Comparison of ENCODE assay signal across 18 cellular contexts in the genomic region with DNA sequence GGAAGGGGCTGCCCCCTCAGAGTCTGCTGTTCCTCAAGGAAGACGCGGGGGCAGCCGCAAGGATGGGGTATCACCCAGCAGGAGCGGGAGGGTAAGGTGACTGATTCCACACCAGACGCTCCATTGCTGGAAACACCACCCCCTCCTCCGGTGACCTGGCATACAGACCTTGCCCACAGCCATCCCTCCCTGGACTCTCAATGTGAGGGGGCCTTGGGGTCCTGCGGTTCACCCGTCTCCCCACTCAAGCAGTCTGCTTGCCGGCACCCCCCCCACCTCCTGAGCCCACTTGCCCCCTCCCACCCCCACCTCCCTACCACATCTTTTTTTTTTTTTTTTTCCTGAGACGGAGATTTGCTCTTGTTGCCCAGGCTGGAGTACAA. TPM values are rescaled to one million over a fixed set of nuclear protein-coding genes. Genes with fewer than 3 reads are reported as not detected.
DNase-seq lines count a peak whose midpoint lies in the region; ATAC-seq, FAIRE-seq and TF ChIP-seq lines count a peak whose summit lies in the region.
"Had no signal": no experiment of that assay in that cellular context is flagged by ENCODE, and none has a peak within 500 bp of the region (broad histone marks: within the 10 kb centered on the region; RNA-seq: fewer than 3 reads in every experiment).

No MANE protein-coding gene starts in this region.

- H3K27me3 Mint-ChIP-seq in nephron progenitor cell (ENCODE audit: low read depth, poor library complexity), result peaks cover 14% of the 10 kb centered on the region

- WGBS in HepG2 (ENCODE audit: low lambda C conversion rate), result 79% methylated on average over 9 of the region's 10 CpGs
- WGBS in right lobe of liver (ENCODE audit: insufficient coverage, low coverage, low lambda C conversion rate, missing lambda C conversion rate), result 42% methylated on average over 1 of the region's 10 CpGs
- WGBS in hepatocyte (ENCODE audit: low lambda C conversion rate, missing lambda C conversion rate), result 94% methylated on average over 8 of the region's 10 CpGs
- 59 to 75% methylated on average over 4 to 10 of the region's 10 CpGs for WGBS in testis, 2 donors

- H3K27ac ChIP-seq in HepG2 (ENCODE audit: extremely low read length, insufficient read depth, low read length) (no peak overlapping the region), right lobe of liver (no peak overlapping the region), OCI-LY7 (ENCODE audit: low read depth, low read length, poor library complexity, severe bottlenecking) (no peak overlapping the region), hepatocyte (no peak overlapping the region), testis (no peak overlapping the region)

- CTCF ChIA-PET in HepG2 (lab: Yijun Ruan, JAX; ENCODE audit: low intra/inter-chr PET ratio, low total read pairs) (interaction anchor here (1.2 to 2.2 kb wide), 3 partner anchors 46 to 118 kb away, joined by 3 to 22 read pairs (median 8); no protein-coding TSS in a partner anchor), OCI-LY7 (lab: Charles Lee; ENCODE audit: unreplicated experiment) (no interaction called here)

- H3K9me2 ChIP-seq in OCI-LY7 (ENCODE audit: insufficient read depth, low read length) (no peaks in the 10 kb centered on the region), hepatocyte (replicated peaks; ENCODE audit: insufficient read depth) (no peaks in the 10 kb centered on the region)

- BruUV-seq in HepG2 (replicated peaks; lab: Mats Ljungman, UMichigan) (no TSS peak), OCI-LY7 (replicated peaks; lab: Mats Ljungman, UMichigan) (no TSS peak)

- H3K27me3 ChIP-seq in HepG2 (ENCODE audit: control insufficient read depth in 1 of 2, insufficient read depth in 2 of 2, low read length in 2 of 2) (peaks cover 3 to 6% of the 10 kb centered on the region in 2 experiments; a peak in 2 of 5 replicates), right lobe of liver (no peaks in the 10 kb centered on the region), hepatocyte (no peaks in the 10 kb centered on the region), testis (no peaks in the 10 kb centered on the region)

- H3K9me3 Mint-ChIP-seq in nephron progenitor cell, result no peaks in the 10 kb centered on the region

- no peak for TF ChIP-seq RAD21 in HepG2 (CRISPR knock-in tag; IDR thresholded peaks at IDR 0.05)

- no peak overlapping the region for H3K4me2 ChIP-seq in HepG2 (ENCODE audit: low read depth, low read length)
- no peak overlapping the region for H3K4me2 ChIP-seq in OCI-LY7 (ENCODE audit: low read length)
- H3K4me2 ChIP-seq in hepatocyte, result no peak overlapping the region

- H3K4me1 ChIP-seq in HepG2 (ENCODE audit: insufficient read depth, low read length), result peaks cover 74% of the 10 kb centered on the region
- peaks cover 0 to 22% (median 0%) of the 10 kb centered on the region in 4 donors for H3K4me1 ChIP-seq in right lobe of liver
- H3K4me1 ChIP-seq in OCI-LY7 (ENCODE audit: insufficient read depth, low read length, poor library complexity, severe bottlenecking), result peaks cover 6% of the 10 kb centered on the region
- no peaks in the 10 kb centered on the region for H3K4me1 ChIP-seq in hepatocyte (ENCODE audit: insufficient read depth)
- no peaks in the 10 kb centered on the region for H3K4me1 ChIP-seq in testis

- in situ Hi-C loops in HepG2 (cut with HindIII; ENCODE audit: extremely low pct_ligation_motif_present, low pct_unique_long_range_greater_than_20kb), result no loop called here

- no peaks in the 10 kb centered on the region for H3K36me3 Mint-ChIP-seq in nephron progenitor cell (ENCODE audit: low read depth)

- H3K27ac Mint-ChIP-seq in nephron progenitor cell, result no peak overlapping the region
- H3K27ac Mint-ChIP-seq: H9 had no signal

- no peak overlapping the region for H2AFZ ChIP-seq in HepG2 (ENCODE audit: low read length)
- peak overlapping the region; percentile 71; the same call in 1 of the 2 replicates for H2AFZ ChIP-seq in OCI-LY7 (ENCODE audit: low read length)
- peak overlapping the region; percentile 76 for H2AFZ ChIP-seq in hepatocyte

- H3K4me3 ChIP-seq in HepG2 (replicated peaks in 1 of 3; ENCODE audit: insufficient read depth in 1 of 3, low read depth in 2 of 3, low read length in 3 of 3) (no peak overlapping the region), right lobe of liver (no peak overlapping the region), OCI-LY7 (ENCODE audit: low read depth, low read length, poor library complexity, severe bottlenecking) (no peak overlapping the region), hepatocyte (no peak overlapping the region), testis (peak overlapping the region; percentile 56 to 72)

- no peak for ATAC-seq in HepG2
- no peak for ATAC-seq in right lobe of liver
- ATAC-seq in left lobe of liver, result no peak

- FAIRE-seq in HepG2 (lab: Jason Lieb, UNC) (no peak), GM12892 (lab: Jason Lieb, UNC) (no peak)
- FAIRE-seq: G401.6 had no signal

- POLR2A ChIA-PET in HepG2 (lab: Yijun Ruan, JAX) (interaction anchor here (1.7 kb wide), 1 partner anchor 11 kb away, joined by 8 read pairs; no protein-coding TSS in a partner anchor), OCI-LY7 (lab: Charles Lee) (interaction anchor here (0.6 kb wide), 1 partner anchor 9 kb away, joined by 3 read pairs; no protein-coding TSS in a partner anchor)

- H3K79me2 ChIP-seq in HepG2 (ENCODE audit: insufficient read depth, low read length), result no peaks in the 10 kb centered on the region
- H3K79me2 ChIP-seq in OCI-LY7 (ENCODE audit: insufficient read depth, low read depth, low read length), result no peaks in the 10 kb centered on the region
- H3K79me2 ChIP-seq in hepatocyte, result no peaks in the 10 kb centered on the region

- no peak for TF ChIP-seq POLR2A in HepG2 (IDR thresholded peaks at IDR 0.05; ENCODE audit: insufficient read depth in 1 of 2, low read depth in 2 of 2, low read length in 2 of 2)
- no peak for TF ChIP-seq POLR2A in right lobe of liver (IDR thresholded peaks at IDR 0.05)
- no peak for TF ChIP-seq POLR2A in testis (IDR thresholded peaks at IDR 0.05)
- TF ChIP-seq POLR2A in GM12892 (IDR thresholded peaks at IDR 0.05; ENCODE audit: low read depth, low read length), result no peak

- TF ChIP-seq EP300 in HepG2 (IDR thresholded peaks at IDR 0.05; ENCODE audit: low read depth in 2 of 2, low read length in 2 of 2) (no peak), HepG2 (CRISPR knock-in tag; IDR thresholded peaks at IDR 0.05; ENCODE audit: borderline replicate concordance) (no peak)

- TF ChIP-seq CTCF in HepG2 (CRISPR knock-in tag; IDR thresholded peaks at IDR 0.05), result no peak
- TF ChIP-seq CTCF in right lobe of liver (IDR thresholded peaks at IDR 0.05), result no peak
- no peak for TF ChIP-seq CTCF in OCI-LY7 (conservative IDR thresholded peaks at IDR 0.05; ENCODE audit: low read length)
- no peak for TF ChIP-seq CTCF in hepatocyte (IDR thresholded peaks at IDR 0.05; ENCODE audit: poor library complexity)
- TF ChIP-seq CTCF in testis (IDR thresholded peaks at IDR 0.05), result no peak
- no peak for TF ChIP-seq CTCF in nephron progenitor cell (IDR thresholded peaks at IDR 0.05)

- H4K20me1 ChIP-seq in HepG2 (ENCODE audit: insufficient read depth, low read length) (no peaks in the 10 kb centered on the region), OCI-LY7 (ENCODE audit: insufficient read depth, low read length) (no peaks in the 10 kb centered on the region), hepatocyte (ENCODE audit: insufficient read depth, poor library complexity, severe bottlenecking) (no peaks in the 10 kb centered on the region)

- H3K36me3 ChIP-seq in HepG2 (replicated peaks in 1 of 2; ENCODE audit: control insufficient read depth in 1 of 2, insufficient read depth in 2 of 2, low read length in 2 of 2) (no peaks in the 10 kb centered on the region), right lobe of liver (no peaks in the 10 kb centered on the region), OCI-LY7 (ENCODE audit: insufficient read depth, low read length) (no peaks in the 10 kb centered on the region), hepatocyte (replicated peaks; ENCODE audit: insufficient read depth, low read depth) (no peaks in the 10 kb centered on the region), testis (ENCODE audit: low read depth, missing control alignments) (no peaks in the 10 kb centered on the region)
- H3K36me3 ChIP-seq: stomach, tibial nerve, WERI-Rb-1 had no signal

- H3K9me3 ChIP-seq in HepG2 (ENCODE audit: low read length) (no peaks in the 10 kb centered on the region), right lobe of liver (no peaks in the 10 kb centered on the region), OCI-LY7 (ENCODE audit: low read length) (no peaks in the 10 kb centered on the region), hepatocyte (ENCODE audit: low read depth) (no peaks in the 10 kb centered on the region), testis (no peaks in the 10 kb centered on the region)
- H3K9me3 ChIP-seq: psoas muscle, stomach, tibial nerve had no signal

- H3K4me1 Mint-ChIP-seq in nephron progenitor cell, result peaks cover 23% of the 10 kb centered on the region

- H3K4me3 Mint-ChIP-seq in nephron progenitor cell, result no peak overlapping the region

- no peak overlapping the region for H3K9ac ChIP-seq in HepG2 (ENCODE audit: insufficient read depth, low read depth, low read length)

- DNase-seq in HepG2 (ENCODE audit: low spot score) (no peak), right lobe of liver (no peak), OCI-LY7 (ENCODE audit: low spot score) (no peak), hepatocyte (ENCODE audit: low spot score) (no peak), testis (no peak), left lobe of liver (ENCODE audit: low spot score) (no peak), nephron progenitor cell (no peak), GM12892 (ENCODE audit: insufficient read length) (no peak)

- intact Hi-C loops in HepG2 (cut with micrococcal nuclease; ENCODE audit: unreplicated experiment) (no loop called here), right lobe of liver (cut with DNase I) (loop anchor here (5.0 kb wide), 2 partner anchors 68 to 73 kb away; no protein-coding TSS in a partner anchor), OCI-LY7 (cut with micrococcal nuclease; ENCODE audit: unreplicated experiment) (no loop called here), testis (cut with DNase I; ENCODE audit: low total_unique reads) (no loop called here)

RNA-seq across cellular contexts. Expression of a gene that starts 12.1 kb away (rescaled TPM):
- total RNA-seq in HepG2 (2016; rRNA removed; fragmentation: Illumina TruSeq; extraction: Trizol) (not detected in 2 replicates), right lobe of liver (not detected), OCI-LY7 (2022) (not detected in 2 replicates), hepatocyte (not detected in 2 replicates), testis (1 to 10 TPM in 1 of 2 donors, under 1 TPM in 1; 0.94 to 1.6 TPM), left lobe of liver (not detected)
- not detected in 2 replicates for total RNA-seq in HepG2 (2016; cell fraction: cytosol; rRNA removed; fragmentation: Illumina TruSeq; extraction: Trizol; ENCODE audit: low read depth)
- total RNA-seq in HepG2 (2016; cell fraction: insoluble cytoplasmic fraction; rRNA removed; fragmentation: Illumina TruSeq; extraction: Trizol), result not detected in 2 replicates
- total RNA-seq in HepG2 (2016; cell fraction: membrane; rRNA removed; fragmentation: Illumina TruSeq; extraction: Trizol), result not detected in 2 replicates
- not detected in 2 replicates for total RNA-seq in HepG2 (2016; cell fraction: nucleus; rRNA removed; fragmentation: Illumina TruSeq; extraction: Trizol)
- polyA plus RNA-seq in HepG2 (2011; rRNA removed) (not detected in 2 replicates), hepatocyte (0.41 and 0.63 TPM in 2 replicates), testis (ENCODE audit: insufficient read depth, low read depth, low replicate concordance) (0.34 TPM)
- polyA plus RNA-seq in HepG2 (2011; cell fraction: cytosol; rRNA removed), result not detected in 2 replicates
- not detected in 2 replicates for polyA plus RNA-seq in HepG2 (2011; cell fraction: nucleus; rRNA removed)
- not detected in 2 replicates for polyA plus RNA-seq in HepG2 (2012)
- polyA plus RNA-seq in HepG2 (2016; cell fraction: cytosol; fragmentation: Illumina TruSeq; extraction: Trizol; ENCODE audit: low read depth), result not detected in 2 replicates
- polyA plus RNA-seq in HepG2 (2016; cell fraction: insoluble cytoplasmic fraction; fragmentation: Illumina TruSeq; extraction: Trizol; ENCODE audit: low read depth), result not detected in 2 replicates
- not detected in 2 replicates for polyA plus RNA-seq in HepG2 (2016; cell fraction: membrane; fragmentation: Illumina TruSeq; extraction: Trizol; ENCODE audit: low read depth)
- polyA plus RNA-seq in HepG2 (2016; cell fraction: nucleus; fragmentation: Illumina TruSeq; extraction: Trizol; ENCODE audit: insufficient read depth, low read depth), result not detected in 2 replicates
- polyA minus RNA-seq in HepG2 (2011; rRNA and poly(A)+ RNA removed; ENCODE audit: low replicate concordance), result not detected in 2 replicates
- polyA minus RNA-seq in HepG2 (2011; cell fraction: cytosol; rRNA and poly(A)+ RNA removed), result not detected in 2 replicates
- not detected in 2 replicates for polyA minus RNA-seq in HepG2 (2011; cell fraction: nucleus; rRNA and poly(A)+ RNA removed)
- total RNA-seq in OCI-LY7 (2014; rRNA removed; shearing (Covaris generic)), result not detected in 2 replicates
- polyA plus RNA-seq in GM12892 (2012; ENCODE audit: missing spikeins), result not detected
- total RNA-seq: A673, H9, occipital lobe, psoas muscle, Right ventricle myocardium superior, stomach, tibial nerve had no signal
- polyA plus RNA-seq: psoas muscle had no signal

RNA-seq across cellular contexts. Expression of a gene that starts 12.7 kb away (rescaled TPM):
- total RNA-seq in HepG2 (2016; rRNA removed; fragmentation: Illumina TruSeq; extraction: Trizol), result 32.1 and 49.0 TPM in 2 replicates
- 17.7 and 18.5 TPM in 2 replicates for total RNA-seq in HepG2 (2016; cell fraction: cytosol; rRNA removed; fragmentation: Illumina TruSeq; extraction: Trizol; ENCODE audit: low read depth)
- 36.2 and 53.5 TPM in 2 replicates for total RNA-seq in HepG2 (2016; cell fraction: insoluble cytoplasmic fraction; rRNA removed; fragmentation: Illumina TruSeq; extraction: Trizol)
- total RNA-seq in HepG2 (2016; cell fraction: membrane; rRNA removed; fragmentation: Illumina TruSeq; extraction: Trizol), result 40.6 and 47.0 TPM in 2 replicates
- 22.9 and 23.6 TPM in 2 replicates for total RNA-seq in HepG2 (2016; cell fraction: nucleus; rRNA removed; fragmentation: Illumina TruSeq; extraction: Trizol)
- polyA plus RNA-seq in HepG2 (2011; rRNA removed), result 75.4 and 84.2 TPM in 2 replicates
- 77.3 and 104 TPM in 2 replicates for polyA plus RNA-seq in HepG2 (2011; cell fraction: cytosol; rRNA removed)
- polyA plus RNA-seq in HepG2 (2011; cell fraction: nucleus; rRNA removed), result 36.2 and 37.3 TPM in 2 replicates
- polyA plus RNA-seq in HepG2 (2012), result 50.3 and 50.5 TPM in 2 replicates
- polyA plus RNA-seq in HepG2 (2016; cell fraction: cytosol; fragmentation: Illumina TruSeq; extraction: Trizol; ENCODE audit: low read depth), result 33.2 and 38.6 TPM in 2 replicates
- 123 and 143 TPM in 2 replicates for polyA plus RNA-seq in HepG2 (2016; cell fraction: insoluble cytoplasmic fraction; fragmentation: Illumina TruSeq; extraction: Trizol; ENCODE audit: low read depth)
- polyA plus RNA-seq in HepG2 (2016; cell fraction: membrane; fragmentation: Illumina TruSeq; extraction: Trizol; ENCODE audit: low read depth), result 66.6 and 81.6 TPM in 2 replicates
- 54.6 and 56.2 TPM in 2 replicates for polyA plus RNA-seq in HepG2 (2016; cell fraction: nucleus; fragmentation: Illumina TruSeq; extraction: Trizol; ENCODE audit: insufficient read depth, low read depth)
- polyA minus RNA-seq in HepG2 (2011; rRNA and poly(A)+ RNA removed; ENCODE audit: low replicate concordance), result 38.3 and 153 TPM in 2 replicates
- polyA minus RNA-seq in HepG2 (2011; cell fraction: cytosol; rRNA and poly(A)+ RNA removed), result 32.5 and 36.9 TPM in 2 replicates
- 29.6 and 34.3 TPM in 2 replicates for polyA minus RNA-seq in HepG2 (2011; cell fraction: nucleus; rRNA and poly(A)+ RNA removed)
- total RNA-seq in right lobe of liver, result 100 to 1,000 TPM in 3 of 6 experiments, 10 to 100 TPM in 3; 63.4 to 121 (median 98.5) TPM
- total RNA-seq in OCI-LY7 (2014; rRNA removed; shearing (Covaris generic)), result 5.2 and 9.0 TPM in 2 replicates
- 17.6 and 18.0 TPM in 2 replicates for total RNA-seq in OCI-LY7 (2022)
- 31.3 and 43.4 TPM in 2 replicates for total RNA-seq in hepatocyte
- polyA plus RNA-seq in hepatocyte, result 48.7 and 62.4 TPM in 2 replicates
- total RNA-seq in testis, result 10 to 100 TPM; 17.5 to 19.8 TPM
- 35.2 TPM for polyA plus RNA-seq in testis (ENCODE audit: insufficient read depth, low read depth, low replicate concordance)
- 124 TPM for total RNA-seq in left lobe of liver
- polyA plus RNA-seq in GM12892 (2012; ENCODE audit: missing spikeins), result 25.6 TPM

RNA-seq across cellular contexts. Expression of a gene that starts 24.2 kb away (rescaled TPM):
- total RNA-seq in HepG2 (2016; rRNA removed; fragmentation: Illumina TruSeq; extraction: Trizol), result not detected in 2 replicates
- total RNA-seq in HepG2 (2016; cell fraction: cytosol; rRNA removed; fragmentation: Illumina TruSeq; extraction: Trizol; ENCODE audit: low read depth), result 1.0 TPM in 1 of 2 replicates, not detected in the other
- 0.43 TPM in 1 of 2 replicates, not detected in the other for total RNA-seq in HepG2 (2016; cell fraction: insoluble cytoplasmic fraction; rRNA removed; fragmentation: Illumina TruSeq; extraction: Trizol)
- total RNA-seq in HepG2 (2016; cell fraction: membrane; rRNA removed; fragmentation: Illumina TruSeq; extraction: Trizol), result 0.52 and 1.1 TPM in 2 replicates
- 1.1 TPM in 2 replicates for total RNA-seq in HepG2 (2016; cell fraction: nucleus; rRNA removed; fragmentation: Illumina TruSeq; extraction: Trizol)
- polyA plus RNA-seq in HepG2 (2011; rRNA removed), result 0.17 and 0.30 TPM in 2 replicates
- polyA plus RNA-seq in HepG2 (2011; cell fraction: cytosol; rRNA removed), result 0.06 and 0.11 TPM in 2 replicates
- polyA plus RNA-seq in HepG2 (2011; cell fraction: nucleus; rRNA removed), result 0.17 and 0.26 TPM in 2 replicates
- 0.64 and 1.1 TPM in 2 replicates for polyA plus RNA-seq in HepG2 (2012)
- polyA plus RNA-seq in HepG2 (2016; cell fraction: cytosol; fragmentation: Illumina TruSeq; extraction: Trizol; ENCODE audit: low read depth), result not detected in 2 replicates
- not detected in 2 replicates for polyA plus RNA-seq in HepG2 (2016; cell fraction: insoluble cytoplasmic fraction; fragmentation: Illumina TruSeq; extraction: Trizol; ENCODE audit: low read depth)
- polyA plus RNA-seq in HepG2 (2016; cell fraction: membrane; fragmentation: Illumina TruSeq; extraction: Trizol; ENCODE audit: low read depth), result 0.07 TPM in 1 of 2 replicates, not detected in the other
- not detected in 2 replicates for polyA plus RNA-seq in HepG2 (2016; cell fraction: nucleus; fragmentation: Illumina TruSeq; extraction: Trizol; ENCODE audit: insufficient read depth, low read depth)
- polyA minus RNA-seq in HepG2 (2011; rRNA and poly(A)+ RNA removed; ENCODE audit: low replicate concordance), result 3.8 TPM in 1 of 2 replicates, not detected in the other
- polyA minus RNA-seq in HepG2 (2011; cell fraction: cytosol; rRNA and poly(A)+ RNA removed), result 0.89 TPM in 1 of 2 replicates, not detected in the other
- 3.0 TPM in 1 of 2 replicates, not detected in the other for polyA minus RNA-seq in HepG2 (2011; cell fraction: nucleus; rRNA and poly(A)+ RNA removed)
- total RNA-seq in right lobe of liver, result under 1 TPM in 1 of 6 experiments, not detected in 5; 0.12 TPM
- 0.35 TPM in 1 of 2 replicates, not detected in the other for total RNA-seq in OCI-LY7 (2014; rRNA removed; shearing (Covaris generic))
- total RNA-seq in OCI-LY7 (2022), result 0.63 and 0.72 TPM in 2 replicates
- not detected in 2 replicates for total RNA-seq in hepatocyte
- 0.08 TPM in 1 of 2 replicates, not detected in the other for polyA plus RNA-seq in hepatocyte
- 1 to 10 TPM; 7.3 to 9.8 TPM for total RNA-seq in testis
- 10.4 TPM for polyA plus RNA-seq in testis (ENCODE audit: insufficient read depth, low read depth, low replicate concordance)
- not detected for total RNA-seq in left lobe of liver
- polyA plus RNA-seq in GM12892 (2012; ENCODE audit: missing spikeins), result 0.30 TPM
- total RNA-seq: A673, lung, occipital lobe, stomach, tibial nerve had no signal

RNA-seq across cellular contexts. Expression of a gene that starts 29.0 kb away (rescaled TPM):
- total RNA-seq in HepG2 (2016; rRNA removed; fragmentation: Illumina TruSeq; extraction: Trizol) (143 and 157 TPM in 2 replicates), right lobe of liver (100 to 1,000 TPM in 2 of 6 experiments, 10 to 100 TPM in 4; 68.7 to 210 (median 81.2) TPM), OCI-LY7 (2022) (180 and 201 TPM in 2 replicates), hepatocyte (162 and 234 TPM in 2 replicates), testis (100 to 1,000 TPM; 127 to 211 TPM), left lobe of liver (88.6 TPM)
- 74.8 and 95.4 TPM in 2 replicates for total RNA-seq in HepG2 (2016; cell fraction: cytosol; rRNA removed; fragmentation: Illumina TruSeq; extraction: Trizol; ENCODE audit: low read depth)
- 145 TPM in 2 replicates for total RNA-seq in HepG2 (2016; cell fraction: insoluble cytoplasmic fraction; rRNA removed; fragmentation: Illumina TruSeq; extraction: Trizol)
- 96.5 and 119 TPM in 2 replicates for total RNA-seq in HepG2 (2016; cell fraction: membrane; rRNA removed; fragmentation: Illumina TruSeq; extraction: Trizol)
- 52.6 and 56.0 TPM in 2 replicates for total RNA-seq in HepG2 (2016; cell fraction: nucleus; rRNA removed; fragmentation: Illumina TruSeq; extraction: Trizol)
- polyA plus RNA-seq in HepG2 (2011; rRNA removed) (68.6 and 73.7 TPM in 2 replicates), hepatocyte (244 and 251 TPM in 2 replicates), testis (ENCODE audit: insufficient read depth, low read depth, low replicate concordance) (186 TPM)
- 111 and 159 TPM in 2 replicates for polyA plus RNA-seq in HepG2 (2011; cell fraction: cytosol; rRNA removed)
- polyA plus RNA-seq in HepG2 (2011; cell fraction: nucleus; rRNA removed), result 63.4 and 64.1 TPM in 2 replicates
- polyA plus RNA-seq in HepG2 (2012), result 74.9 and 80.6 TPM in 2 replicates
- polyA plus RNA-seq in HepG2 (2016; cell fraction: cytosol; fragmentation: Illumina TruSeq; extraction: Trizol; ENCODE audit: low read depth), result 121 and 146 TPM in 2 replicates
- 185 and 203 TPM in 2 replicates for polyA plus RNA-seq in HepG2 (2016; cell fraction: insoluble cytoplasmic fraction; fragmentation: Illumina TruSeq; extraction: Trizol; ENCODE audit: low read depth)
- polyA plus RNA-seq in HepG2 (2016; cell fraction: membrane; fragmentation: Illumina TruSeq; extraction: Trizol; ENCODE audit: low read depth), result 122 and 150 TPM in 2 replicates
- polyA plus RNA-seq in HepG2 (2016; cell fraction: nucleus; fragmentation: Illumina TruSeq; extraction: Trizol; ENCODE audit: insufficient read depth, low read depth), result 134 and 138 TPM in 2 replicates
- 54.4 and 101 TPM in 2 replicates for polyA minus RNA-seq in HepG2 (2011; rRNA and poly(A)+ RNA removed; ENCODE audit: low replicate concordance)
- polyA minus RNA-seq in HepG2 (2011; cell fraction: cytosol; rRNA and poly(A)+ RNA removed), result 63.5 and 64.7 TPM in 2 replicates
- polyA minus RNA-seq in HepG2 (2011; cell fraction: nucleus; rRNA and poly(A)+ RNA removed), result 15.9 and 21.5 TPM in 2 replicates
- 240 and 317 TPM in 2 replicates for total RNA-seq in OCI-LY7 (2014; rRNA removed; shearing (Covaris generic))
- 85.8 TPM for polyA plus RNA-seq in GM12892 (2012; ENCODE audit: missing spikeins)

RNA-seq across cellular contexts. Expression of a gene that starts 34.3 kb away (rescaled TPM):
- total RNA-seq in HepG2 (2016; rRNA removed; fragmentation: Illumina TruSeq; extraction: Trizol), result 1,908 and 1,988 TPM in 2 replicates
- 7,477 and 8,510 TPM in 2 replicates for total RNA-seq in HepG2 (2016; cell fraction: cytosol; rRNA removed; fragmentation: Illumina TruSeq; extraction: Trizol; ENCODE audit: low read depth)
- total RNA-seq in HepG2 (2016; cell fraction: insoluble cytoplasmic fraction; rRNA removed; fragmentation: Illumina TruSeq; extraction: Trizol), result 1,713 and 1,999 TPM in 2 replicates
- total RNA-seq in HepG2 (2016; cell fraction: membrane; rRNA removed; fragmentation: Illumina TruSeq; extraction: Trizol), result 6,682 and 6,920 TPM in 2 replicates
- total RNA-seq in HepG2 (2016; cell fraction: nucleus; rRNA removed; fragmentation: Illumina TruSeq; extraction: Trizol), result 868 and 972 TPM in 2 replicates
- polyA plus RNA-seq in HepG2 (2011; rRNA removed), result 4,513 and 4,514 TPM in 2 replicates
- polyA plus RNA-seq in HepG2 (2011; cell fraction: cytosol; rRNA removed), result 4,562 and 7,573 TPM in 2 replicates
- polyA plus RNA-seq in HepG2 (2011; cell fraction: nucleus; rRNA removed), result 3,188 and 3,237 TPM in 2 replicates
- polyA plus RNA-seq in HepG2 (2012), result 2,719 and 4,159 TPM in 2 replicates
- 15,334 and 17,742 TPM in 2 replicates for polyA plus RNA-seq in HepG2 (2016; cell fraction: cytosol; fragmentation: Illumina TruSeq; extraction: Trizol; ENCODE audit: low read depth)
- 2,736 and 3,340 TPM in 2 replicates for polyA plus RNA-seq in HepG2 (2016; cell fraction: insoluble cytoplasmic fraction; fragmentation: Illumina TruSeq; extraction: Trizol; ENCODE audit: low read depth)
- 10,909 and 11,775 TPM in 2 replicates for polyA plus RNA-seq in HepG2 (2016; cell fraction: membrane; fragmentation: Illumina TruSeq; extraction: Trizol; ENCODE audit: low read depth)
- 2,261 and 2,419 TPM in 2 replicates for polyA plus RNA-seq in HepG2 (2016; cell fraction: nucleus; fragmentation: Illumina TruSeq; extraction: Trizol; ENCODE audit: insufficient read depth, low read depth)
- polyA minus RNA-seq in HepG2 (2011; rRNA and poly(A)+ RNA removed; ENCODE audit: low replicate concordance), result 5,720 and 6,943 TPM in 2 replicates
- polyA minus RNA-seq in HepG2 (2011; cell fraction: cytosol; rRNA and poly(A)+ RNA removed), result 2,159 and 2,271 TPM in 2 replicates
- 430 and 534 TPM in 2 replicates for polyA minus RNA-seq in HepG2 (2011; cell fraction: nucleus; rRNA and poly(A)+ RNA removed)
- total RNA-seq in right lobe of liver, result 1,000 to 10,000 TPM in 1 of 6 experiments, 100 to 1,000 TPM in 5; 451 to 1,052 (median 541) TPM
- 2,266 and 2,461 TPM in 2 replicates for total RNA-seq in OCI-LY7 (2014; rRNA removed; shearing (Covaris generic))
- 3,120 and 3,140 TPM in 2 replicates for total RNA-seq in OCI-LY7 (2022)
- 1,991 and 2,285 TPM in 2 replicates for total RNA-seq in hepatocyte
- 1,449 and 1,663 TPM in 2 replicates for polyA plus RNA-seq in hepatocyte
- total RNA-seq in testis, result 1,000 to 10,000 TPM in 1 of 2 donors, 100 to 1,000 TPM in 1; 744 to 1,779 TPM
- polyA plus RNA-seq in testis (ENCODE audit: insufficient read depth, low read depth, low replicate concordance), result 1,272 TPM
- 545 TPM for total RNA-seq in left lobe of liver
- 5,230 TPM for polyA plus RNA-seq in GM12892 (2012; ENCODE audit: missing spikeins)

Comparison
In these comparisons a context has a peak if more than half of its experiments do, and no peak if none do; other contexts are left out.
1. intact Hi-C loops: an anchor here in right lobe of liver (5.0 kb wide); none called in HepG2, OCI-LY7 and testis.
2. H3K4me3 ChIP-seq: peak in testis (2 of 2); none in HepG2 (0 of 3), right lobe of liver (0 of 3), OCI-LY7 (single experiment) and hepatocyte (single experiment).